28 cellular contexts compared by ENCODE assay signal in genomic region chr2:74668087-74668486, GRCh38. TPM values are rescaled to one million over a fixed set of nuclear protein-coding genes. Genes with fewer than 3 reads are reported as not detected.
A peak's percentile ranks its signal among the peaks of the same experiment; 100 is the strongest.
DNase-seq lines count a peak whose midpoint lies in the region; ATAC-seq, FAIRE-seq and TF ChIP-seq lines count a peak whose summit lies in the region.
"Had no signal": no experiment of that assay in that cellular context is flagged by ENCODE, and none has a peak within 500 bp of the region (broad histone marks: within the 10 kb centered on the region; RNA-seq: fewer than 3 reads in every experiment).

No MANE protein-coding gene starts in this region.

- H3K36me3 Mint-ChIP-seq in chondrocyte (ENCODE audit: low read depth), result peaks cover 4% of the 10 kb centered on the region
- H3K36me3 Mint-ChIP-seq: CD14-positive monocyte had no signal

- no peak overlapping the region for H3K9ac ChIP-seq in GM12878 (ENCODE audit: control insufficient read depth, insufficient read depth, low read length)
- H3K9ac ChIP-seq: BLaER1 had no signal

- H4K20me1 ChIP-seq in GM12878 (ENCODE audit: control insufficient read depth, insufficient read depth), result no peaks in the 10 kb centered on the region
- H4K20me1 ChIP-seq: BLaER1 had no signal

- no peaks in the 10 kb centered on the region for H3K27me3 Mint-ChIP-seq in chondrocyte (ENCODE audit: low read depth)
- H3K27me3 Mint-ChIP-seq: CD4-positive, alpha-beta memory T cell; CD4-positive, CD25-positive, alpha-beta regulatory T cell; CD8-positive, alpha-beta memory T cell had no signal

- RAD21 ChIA-PET in GM12878 (lab: Charles Lee; ENCODE audit: unreplicated experiment), result interaction anchor here (1.3 kb wide), 1 partner anchor 79 kb away, joined by 3 read pairs; no protein-coding TSS in a partner anchor

- no peak overlapping the region for H3K27ac ChIP-seq in GM12878 (ENCODE audit: control insufficient read depth, insufficient read depth)
- H3K27ac ChIP-seq: 22Rv1, A549, BLaER1 had no signal

- in situ Hi-C loops in GM12878 (cut with MboI), result no loop called here

- no peaks in the 10 kb centered on the region for H3K9me3 ChIP-seq in GM12878 (replicated peaks; ENCODE audit: control insufficient read depth, insufficient read depth, low read length)
- H3K9me3 ChIP-seq: A549, BE2C, BLaER1 had no signal

- POLR2A ChIA-PET in GM12878 (lab: Charles Lee), result interaction anchor here (1.2 kb wide), 1 partner anchor 8 kb away, joined by 4 read pairs; no protein-coding TSS in a partner anchor

- TF ChIP-seq POLR2A in GM12878 (IDR thresholded peaks at IDR 0.05; ENCODE audit: low read depth, low read length), result no peak

- WGBS in GM12878 (ENCODE audit: insufficient coverage, insufficient replicate concordance, low lambda C conversion rate, missing lambda C conversion rate), result 91% methylated on average over 1 of the region's 1 CpG

- SMC1A ChIA-PET in GM12878 (lab: Charles Lee; ENCODE audit: uncharacterized antibody, unreplicated experiment), result interaction anchor here (0.7 kb wide), 1 partner anchor 14 kb away, joined by 3 read pairs; the partner anchor contains the start of gene SEMA4F

- no peaks in the 10 kb centered on the region for H3K36me3 ChIP-seq in GM12878 (ENCODE audit: control insufficient read depth in 2 of 2, insufficient read depth in 2 of 2, low read length in 1 of 2)
- H3K36me3 ChIP-seq: BE2C had no signal

- H3K9me3 Mint-ChIP-seq in chondrocyte (ENCODE audit: low read depth), result no peaks in the 10 kb centered on the region
- H3K9me3 Mint-ChIP-seq: CD14-positive monocyte; CD4-positive, CD25-positive, alpha-beta regulatory T cell; CD8-positive, alpha-beta memory T cell had no signal

- intact Hi-C loops in GM12878 (cut with micrococcal nuclease; ENCODE audit: unreplicated experiment), result no loop called here

- H3K4me2 ChIP-seq in GM12878 (ENCODE audit: control insufficient read depth, insufficient read depth), result no peak overlapping the region
- H3K4me2 ChIP-seq: A549, BLaER1 had no signal

- no peaks in the 10 kb centered on the region for H3K27me3 ChIP-seq in GM12878 (replicated peaks in 1 of 2; ENCODE audit: control insufficient read depth in 2 of 2, insufficient read depth in 2 of 2, low read length in 1 of 2)
- H3K27me3 ChIP-seq: BE2C, BLaER1 had no signal

- H3K4me1 Mint-ChIP-seq in chondrocyte (ENCODE audit: low read depth), result peaks cover 4% of the 10 kb centered on the region
- H3K4me1 Mint-ChIP-seq: CD14-positive monocyte; CD8-positive, alpha-beta memory T cell had no signal

- no peak overlapping the region for H3K4me3 ChIP-seq in GM12878
- H3K4me3 ChIP-seq: A549, BLaER1 had no signal

- BruUV-seq in GM12878 (replicated peaks; lab: Mats Ljungman, UMichigan), result no TSS peak

- no peaks in the 10 kb centered on the region for H3K79me2 ChIP-seq in GM12878 (ENCODE audit: control insufficient read depth, insufficient read depth, low read length)

- TF ChIP-seq CTCF in GM12878 (IDR thresholded peaks at IDR 0.05 in 2 of 3, conservative IDR thresholded peaks at IDR 0.05 in 1 of 3; ENCODE audit: control insufficient read depth in 2 of 3, extremely low read depth in 1 of 3, insufficient read depth in 1 of 3, low read depth in 3 of 3, low read length in 3 of 3) (no peak), chondrocyte (IDR thresholded peaks at IDR 0.05) (no peak)

- CTCF ChIA-PET in GM12878 (lab: Yijun Ruan, JAX), result no interaction called here

- no peak overlapping the region for H3K27ac Mint-ChIP-seq in chondrocyte (ENCODE audit: unreplicated experiment)
- H3K27ac Mint-ChIP-seq: CD14-positive monocyte; CD4-positive, alpha-beta memory T cell; CD4-positive, CD25-positive, alpha-beta regulatory T cell; CD8-positive, alpha-beta memory T cell had no signal

- ATAC-seq in GM12878, result no peak
- ATAC-seq: A549 had no signal

- no peak for TF ChIP-seq RAD21 in GM12878 (IDR thresholded peaks at IDR 0.05; ENCODE audit: insufficient read depth, low read depth, low read length)

- no peak overlapping the region for H3K4me3 Mint-ChIP-seq in chondrocyte (ENCODE audit: unreplicated experiment)
- H3K4me3 Mint-ChIP-seq: CD14-positive monocyte; CD4-positive, alpha-beta memory T cell; CD4-positive, CD25-positive, alpha-beta regulatory T cell; CD8-positive, alpha-beta memory T cell had no signal

- peak; percentile 35 for FAIRE-seq in GM12878 (lab: Jason Lieb, UNC)
- FAIRE-seq: A549, GM12892, GM18507 had no signal

- peak; percentile 16 for DNase-seq in NCI-H446 treated with DMSO at 0.1 percent for 48 hours (lab: John Stamatoyannopoulos, UW)
- no peak for DNase-seq in GM12878 (ENCODE audit: low read depth, low spot score)
- peak; percentile 14 for DNase-seq in middle frontal gyrus (ENCODE audit: extremely low spot score, low spot score)
- DNase-seq in AML-193 (lab: John Stamatoyannopoulos, UW), result no peak
- no peak for DNase-seq in NCI-H1092 (lab: John Stamatoyannopoulos, UW)
- no peak for DNase-seq in chondrocyte (ENCODE audit: low spot score)
- DNase-seq: BE2C; C1 segment of cervical spinal cord; CD4-positive, alpha-beta memory T cell; CD4-positive, CD25-positive, alpha-beta regulatory T cell; CD8-positive, alpha-beta memory T cell; COR-L47; DMS 273 treated with DMSO at 0.1 percent for 48 hours; DMS153; DMS53; DMS79; DND-41; EL; GDM1 had no signal

- H2AFZ ChIP-seq in GM12878 (ENCODE audit: control insufficient read depth, low read depth, low read length), result no peak overlapping the region

- no peak for TF ChIP-seq EP300 in GM12878 (IDR thresholded peaks at IDR 0.05; ENCODE audit: borderline replicate concordance in 1 of 2, control insufficient read depth in 1 of 2, low read depth in 2 of 2, low read length in 2 of 2)

- no peaks in the 10 kb centered on the region for H3K4me1 ChIP-seq in GM12878 (ENCODE audit: control insufficient read depth, insufficient read depth, low read length)
- H3K4me1 ChIP-seq: A549, BE2C, BLaER1 had no signal

TF ChIP-seq in GM12878, 131 proteins besides CTCF, POLR2A, EP300 and RAD21 (continues in another document):
- TF ChIP-seq TAF1 (IDR thresholded peaks at IDR 0.05; ENCODE audit: borderline replicate concordance, low read depth, low read length), result no peak
- no peak for TF ChIP-seq TARDBP (IDR thresholded peaks at IDR 0.05; ENCODE audit: borderline replicate concordance)
- TF ChIP-seq HDAC2 (IDR thresholded peaks at IDR 0.05), result no peak

RNA-seq across cellular contexts. Expression of gene SEMA4F, which starts 14.0 kb away (rescaled TPM):
- total RNA-seq in GM12878 (2013; cell fraction: nucleolus; rRNA removed), result 5.3 and 5.8 TPM in 2 replicates
- total RNA-seq in GM12878 (2014; rRNA removed), result 2.4 and 2.5 TPM in 2 replicates
- 0.85 and 1.2 TPM in 2 replicates for total RNA-seq in GM12878 (2014; rRNA removed; fragmentation: Illumina TruSeq; extraction: Trizol)
- 3.0 and 3.6 TPM in 2 replicates for total RNA-seq in GM12878 (2021)
- polyA plus RNA-seq in GM12878 (2011; ENCODE audit: low read depth), result 0.71 TPM
- polyA plus RNA-seq in GM12878 (2011; rRNA removed), result 2.3 TPM in 2 replicates
- 2.7 and 3.5 TPM in 2 replicates for polyA plus RNA-seq in GM12878 (2011; cell fraction: cytosol; rRNA removed)
- 5.3 and 5.4 TPM in 2 replicates for polyA plus RNA-seq in GM12878 (2011; cell fraction: nucleus; rRNA removed)
- polyA plus RNA-seq in GM12878 (2012), result 1.5 and 1.7 TPM in 2 replicates
- polyA plus RNA-seq in GM12878 (2014; fragmentation: Illumina TruSeq; extraction: Trizol), result 1.6 and 1.8 TPM in 2 replicates
- polyA plus RNA-seq in GM12878 (2014; fragmentation: Nextera tagmentation; extraction: Ambion mirVana), result under 1 TPM; 0.26 to 0.53 TPM
- polyA plus RNA-seq in GM12878 (2014; rRNA removed), result 2.7 and 2.9 TPM in 2 replicates
- 1 to 10 TPM; 1.6 to 2.3 TPM for polyA plus RNA-seq in GM12878 (2016; fragmentation: Nextera tagmentation; extraction: Ambion mirVana)
- 2.9 and 4.0 TPM in 2 replicates for polyA minus RNA-seq in GM12878 (2011; rRNA and poly(A)+ RNA removed)
- polyA minus RNA-seq in GM12878 (2011; cell fraction: cytosol; rRNA and poly(A)+ RNA removed), result 0.53 and 0.73 TPM in 2 replicates
- polyA minus RNA-seq in GM12878 (2011; cell fraction: nucleus; rRNA and poly(A)+ RNA removed), result 1.6 and 2.0 TPM in 2 replicates
- total RNA-seq in chondrocyte, result 14.7 to 17.4 TPM (median 16.7 TPM) in 3 replicates

RNA-seq across cellular contexts. Expression of gene M1AP, which starts 20.0 kb away (rescaled TPM):
- not detected in 2 replicates for total RNA-seq in GM12878 (2013; cell fraction: nucleolus; rRNA removed)
- total RNA-seq in GM12878 (2014; rRNA removed), result 0.22 and 0.28 TPM in 2 replicates
- total RNA-seq in GM12878 (2014; rRNA removed; fragmentation: Illumina TruSeq; extraction: Trizol), result not detected in 2 replicates
- total RNA-seq in GM12878 (2021), result not detected in 2 replicates
- polyA plus RNA-seq in GM12878 (2011; ENCODE audit: low read depth), result not detected
- 0.04 TPM in 1 of 2 replicates, not detected in the other for polyA plus RNA-seq in GM12878 (2011; rRNA removed)
- polyA plus RNA-seq in GM12878 (2011; cell fraction: cytosol; rRNA removed), result 0.03 and 0.07 TPM in 2 replicates
- 0.07 TPM in 1 of 2 replicates, not detected in the other for polyA plus RNA-seq in GM12878 (2011; cell fraction: nucleus; rRNA removed)
- polyA plus RNA-seq in GM12878 (2012), result 0.18 and 0.22 TPM in 2 replicates
- polyA plus RNA-seq in GM12878 (2014; fragmentation: Illumina TruSeq; extraction: Trizol), result 0.15 and 0.17 TPM in 2 replicates
- polyA plus RNA-seq in GM12878 (2014; fragmentation: Nextera tagmentation; extraction: Ambion mirVana), result under 1 TPM; 0.16 to 0.32 TPM
- 0.22 TPM in 1 of 2 replicates, not detected in the other for polyA plus RNA-seq in GM12878 (2014; rRNA removed)
- under 1 TPM in 1 of 2 experiments, not detected in 1; 0.08 TPM for polyA plus RNA-seq in GM12878 (2016; fragmentation: Nextera tagmentation; extraction: Ambion mirVana)
- polyA minus RNA-seq in GM12878 (2011; rRNA and poly(A)+ RNA removed), result not detected in 2 replicates
- not detected in 2 replicates for polyA minus RNA-seq in GM12878 (2011; cell fraction: cytosol; rRNA and poly(A)+ RNA removed)
- not detected in 2 replicates for polyA minus RNA-seq in GM12878 (2011; cell fraction: nucleus; rRNA and poly(A)+ RNA removed)
- 0.35 TPM in 1 of 3 replicates, not detected in the others for total RNA-seq in chondrocyte
- total RNA-seq: A172; CD4-positive, alpha-beta memory T cell; CD4-positive, CD25-positive, alpha-beta regulatory T cell; CD8-positive, alpha-beta memory T cell; Daoy; G401 had no signal
- polyA plus RNA-seq: A549; CD4-positive, CD25-positive, alpha-beta regulatory T cell had no signal

Comparison
In these comparisons a context has a peak if more than half of its experiments do, and no peak if none do; other contexts are left out.
1. DNase-seq: peak in NCI-H446 treated with DMSO at 0.1 percent for 48 hours (single experiment) and middle frontal gyrus (single experiment); none in GM12878 (single experiment), AML-193 (0 of 2), NCI-H1092 (single experiment) and chondrocyte (single experiment).